20 cellular contexts compared by ENCODE assay signal in the genomic region with DNA sequence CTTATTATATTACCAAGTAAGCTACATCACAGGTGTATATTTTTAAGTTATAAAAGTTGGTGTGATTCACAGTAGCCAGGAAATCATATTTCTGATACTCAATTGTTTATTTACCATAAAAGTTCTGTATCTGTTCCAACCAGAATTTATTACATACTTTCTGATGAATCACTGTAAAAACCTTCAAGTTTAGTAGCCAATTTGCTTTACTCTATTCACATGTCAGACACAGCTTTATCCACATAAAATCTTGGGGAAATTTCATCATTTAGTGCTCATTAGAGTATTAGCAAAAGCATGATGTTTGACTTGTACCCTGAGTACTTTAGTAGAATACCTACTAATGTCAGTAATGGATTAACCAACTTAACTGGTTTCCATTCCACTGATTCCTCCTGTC.
"Had no signal": no experiment of that assay in that cellular context is flagged by ENCODE, and none has a peak within 500 bp of the region (broad histone marks: within the 10 kb centered on the region; RNA-seq: fewer than 3 reads in every experiment).

No MANE protein-coding gene starts in this region.

- H3K9me3 ChIP-seq: adrenal gland, thoracic aorta had no signal

- ATAC-seq: activated T-cell treated with anti-CD3 and anti-CD28 coated beads, Interleukin-2, amount 50 U/mL, for 4 hours; esophagus mucosa; left ventricle myocardium superior; natural killer cell; right cardiac atrium; stimulated activated naive CD8-positive, alpha-beta T cell treated with anti-CD3 and anti-CD28 coated beads, Interleukin-15, amount 100 ng/mL, for 72 hours; T-helper 17 cell had no signal

- H3K27me3 ChIP-seq: adrenal gland, brain microvascular endothelial cell had no signal

- H3K4me3 Mint-ChIP-seq: activated CD4-positive, alpha-beta memory T cell treated with anti-CD3 and anti-CD28 coated beads, Interleukin-2, amount 10 ng/mL, durations not matched to agents 7 days and 5 days; activated T-cell treated with anti-CD3 and anti-CD28 coated beads, Interleukin-2, amount 50 U/mL, for 4 hours; natural killer cell; stimulated activated naive CD8-positive, alpha-beta T cell treated with anti-CD3 and anti-CD28 coated beads, Interleukin-15, amount 100 ng/mL, for 72 hours; T-helper 17 cell had no signal

- DNase-seq: activated CD4-positive, alpha-beta memory T cell treated with anti-CD3 and anti-CD28 coated beads, Interleukin-2, amount 10 ng/mL, durations not matched to agents 7 days and 5 days; activated CD4-positive, alpha-beta T cell treated with anti-CD3 and anti-CD28 coated beads for 4 hours; activated effector memory CD4-positive, alpha-beta T cell treated with Interleukin-2 at 50 U/mL for 16 hours; activated naive CD4-positive, alpha-beta T cell treated with anti-CD3 and anti-CD28 coated beads, Interleukin-2, amount 50 U/mL, for 16 hours; activated T-cell treated with anti-CD3 and anti-CD28 coated beads, Interleukin-2, amount 50 U/mL, for 4 hours; adrenal gland; brain microvascular endothelial cell; cerebellar nuclear complex; foreskin fibroblast; kidney glomerular epithelial cell; left ventricle myocardium superior; mesenchymal stem cell; natural killer cell; nucleus accumbens; right cardiac atrium; stimulated activated naive CD8-positive, alpha-beta T cell treated with anti-CD3 and anti-CD28 coated beads, Interleukin-15, amount 100 ng/mL, for 72 hours; T-helper 17 cell; WERI-Rb-1 had no signal

- H3K4me1 Mint-ChIP-seq: activated CD4-positive, alpha-beta memory T cell treated with anti-CD3 and anti-CD28 coated beads, Interleukin-2, amount 10 ng/mL, durations not matched to agents 7 days and 5 days; natural killer cell; stimulated activated naive CD8-positive, alpha-beta T cell treated with anti-CD3 and anti-CD28 coated beads, Interleukin-15, amount 100 ng/mL, for 72 hours; T-helper 17 cell had no signal

- H3K9me3 Mint-ChIP-seq: activated CD4-positive, alpha-beta memory T cell treated with anti-CD3 and anti-CD28 coated beads, Interleukin-2, amount 10 ng/mL, durations not matched to agents 7 days and 5 days; stimulated activated naive CD8-positive, alpha-beta T cell treated with anti-CD3 and anti-CD28 coated beads, Interleukin-15, amount 100 ng/mL, for 72 hours had no signal

- H3K4me3 ChIP-seq: adrenal gland, thoracic aorta had no signal

- H3K36me3 Mint-ChIP-seq: natural killer cell had no signal

- H3K27ac ChIP-seq: adrenal gland, brain microvascular endothelial cell, thoracic aorta, WERI-Rb-1 had no signal

- H3K27me3 Mint-ChIP-seq: activated CD4-positive, alpha-beta memory T cell treated with anti-CD3 and anti-CD28 coated beads, Interleukin-2, amount 10 ng/mL, durations not matched to agents 7 days and 5 days; stimulated activated naive CD8-positive, alpha-beta T cell treated with anti-CD3 and anti-CD28 coated beads, Interleukin-15, amount 100 ng/mL, for 72 hours; T-helper 17 cell had no signal

- H3K27ac Mint-ChIP-seq: activated CD4-positive, alpha-beta memory T cell treated with anti-CD3 and anti-CD28 coated beads, Interleukin-2, amount 10 ng/mL, durations not matched to agents 7 days and 5 days; natural killer cell; stimulated activated naive CD8-positive, alpha-beta T cell treated with anti-CD3 and anti-CD28 coated beads, Interleukin-15, amount 100 ng/mL, for 72 hours; T-helper 17 cell had no signal

- H3K36me3 ChIP-seq: adrenal gland, brain microvascular endothelial cell, thoracic aorta, WERI-Rb-1 had no signal

- H3K4me1 ChIP-seq: adrenal gland had no signal
